8 cellular contexts compared by ENCODE assay signal in the genomic region with DNA sequence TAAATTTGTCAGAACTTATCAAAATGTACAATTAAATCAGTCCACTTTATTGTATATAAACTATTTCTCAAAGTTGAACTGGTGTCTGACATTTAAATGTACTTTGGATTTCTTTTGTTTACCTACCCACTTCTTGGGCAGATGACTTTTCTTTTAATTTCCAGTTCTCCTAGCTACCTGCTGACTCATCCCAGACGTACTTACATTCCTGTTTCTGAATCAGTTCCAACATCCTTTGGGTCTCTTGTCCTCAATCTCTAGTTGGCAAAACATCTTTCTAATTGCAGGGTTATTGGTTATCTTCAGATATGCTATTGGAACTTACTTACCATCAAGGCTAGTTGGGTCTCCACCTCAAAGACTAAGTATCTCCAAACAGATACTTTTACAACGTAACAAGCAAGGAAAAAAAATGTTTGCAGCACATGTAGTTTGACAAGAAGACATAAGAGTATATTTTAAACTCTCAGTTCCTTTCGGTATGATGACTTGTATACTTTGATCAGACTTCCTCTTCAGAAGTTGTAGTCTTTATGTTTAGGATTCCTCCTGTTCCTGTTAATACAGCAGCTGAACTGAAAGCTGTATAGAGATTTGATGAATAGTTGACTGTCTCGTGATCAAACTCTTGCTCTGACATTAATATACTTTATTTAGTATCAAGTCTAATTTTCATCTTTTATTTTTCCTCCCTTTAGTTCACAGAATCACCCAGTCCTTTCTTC. TPM values are rescaled to one million over a fixed set of nuclear protein-coding genes. Genes with fewer than 3 reads are reported as not detected.
DNase-seq lines count a peak whose midpoint lies in the region; ATAC-seq and TF ChIP-seq lines count a peak whose summit lies in the region.

No MANE protein-coding gene starts in this region.

- H3K36me3 ChIP-seq in SJCRH30 = no peaks in the 10 kb centered on the region

- no peaks in the 10 kb centered on the region for H3K9me3 ChIP-seq in SJCRH30 (replicated peaks)

- no peaks in the 10 kb centered on the region for H3K27me3 Mint-ChIP-seq in natural killer cell (ENCODE audit: low read depth in 2 of 2)

- H3K9me3 Mint-ChIP-seq in natural killer cell = no peaks in the 10 kb centered on the region

- no peak for TF ChIP-seq CTCF in natural killer cell (IDR thresholded peaks at IDR 0.05)

- no peak for ATAC-seq in natural killer cell
- no peak for ATAC-seq in HG03159 (IDR thresholded peaks at IDR 0.05; ENCODE audit: unreplicated experiment)

- in situ Hi-C loops in Caki2 (cut with HindIII; ENCODE audit: low pct_unique_long_range_greater_than_20kb, low sequenced_read_pairs) = no loop called here

- no peak overlapping the region for H3K27ac ChIP-seq in SJCRH30

- H3K4me1 ChIP-seq in SJCRH30 = peaks cover 42% of the 10 kb centered on the region

- H3K4me3 ChIP-seq in SJCRH30 = no peak overlapping the region

- H3K4me1 Mint-ChIP-seq in natural killer cell = peaks cover 73 to 78% of the 10 kb centered on the region in 2 donors

- H3K27me3 ChIP-seq in SJCRH30 = no peaks in the 10 kb centered on the region

- H3K36me3 Mint-ChIP-seq in natural killer cell = no peaks in the 10 kb centered on the region

- peak overlapping the region; percentile 52 to 92 for H3K27ac Mint-ChIP-seq in natural killer cell

- no peak for TF ChIP-seq RAD21 in Ishikawa (IDR thresholded peaks at IDR 0.05; ENCODE audit: low read depth)

- peak overlapping the region; percentile 49 for H3K4me3 Mint-ChIP-seq in natural killer cell

- intact Hi-C loops in natural killer cell (cut with micrococcal nuclease) = no loop called here

- TF ChIP-seq EP300 in Ishikawa (IDR thresholded peaks at IDR 0.05; ENCODE audit: borderline replicate concordance) = no peak

- peak; percentile 55 for DNase-seq in Caki2 (ENCODE audit: low read depth)
- peak; percentile 75 for DNase-seq in astrocyte of the hippocampus (ENCODE audit: low read depth, low spot score)
- DNase-seq in natural killer cell = no peak
- DNase-seq in anterior cingulate cortex (lab: John Stamatoyannopoulos, UW) = no peak
- no peak for DNase-seq in GF-D8 (lab: John Stamatoyannopoulos, UW)
- DNase-seq in SJCRH30 = no peak

TF ChIP-seq in Ishikawa, 13 proteins besides CTCF, POLR2A, EP300 and RAD21:
- TF ChIP-seq, protein P1, sequence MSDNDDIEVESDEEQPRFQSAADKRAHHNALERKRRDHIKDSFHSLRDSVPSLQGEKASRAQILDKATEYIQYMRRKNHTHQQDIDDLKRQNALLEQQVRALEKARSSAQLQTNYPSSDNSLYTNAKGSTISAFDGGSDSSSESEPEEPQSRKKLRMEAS (IDR thresholded peaks at IDR 0.05) = no peak
- 0 out of 2 replicates have a peak, but pooled peaks have one; percentile 34 for TF ChIP-seq NFIC (IDR thresholded peaks at IDR 0.05)
- TF ChIP-seq CEBPB (IDR thresholded peaks at IDR 0.05) = no peak
- TF ChIP-seq TEAD4 (IDR thresholded peaks at IDR 0.05) = peak; percentile 49
- TF ChIP-seq FOXM1 (IDR thresholded peaks at IDR 0.05; ENCODE audit: borderline replicate concordance, low read depth) = no peak
- TF ChIP-seq, protein P2, sequence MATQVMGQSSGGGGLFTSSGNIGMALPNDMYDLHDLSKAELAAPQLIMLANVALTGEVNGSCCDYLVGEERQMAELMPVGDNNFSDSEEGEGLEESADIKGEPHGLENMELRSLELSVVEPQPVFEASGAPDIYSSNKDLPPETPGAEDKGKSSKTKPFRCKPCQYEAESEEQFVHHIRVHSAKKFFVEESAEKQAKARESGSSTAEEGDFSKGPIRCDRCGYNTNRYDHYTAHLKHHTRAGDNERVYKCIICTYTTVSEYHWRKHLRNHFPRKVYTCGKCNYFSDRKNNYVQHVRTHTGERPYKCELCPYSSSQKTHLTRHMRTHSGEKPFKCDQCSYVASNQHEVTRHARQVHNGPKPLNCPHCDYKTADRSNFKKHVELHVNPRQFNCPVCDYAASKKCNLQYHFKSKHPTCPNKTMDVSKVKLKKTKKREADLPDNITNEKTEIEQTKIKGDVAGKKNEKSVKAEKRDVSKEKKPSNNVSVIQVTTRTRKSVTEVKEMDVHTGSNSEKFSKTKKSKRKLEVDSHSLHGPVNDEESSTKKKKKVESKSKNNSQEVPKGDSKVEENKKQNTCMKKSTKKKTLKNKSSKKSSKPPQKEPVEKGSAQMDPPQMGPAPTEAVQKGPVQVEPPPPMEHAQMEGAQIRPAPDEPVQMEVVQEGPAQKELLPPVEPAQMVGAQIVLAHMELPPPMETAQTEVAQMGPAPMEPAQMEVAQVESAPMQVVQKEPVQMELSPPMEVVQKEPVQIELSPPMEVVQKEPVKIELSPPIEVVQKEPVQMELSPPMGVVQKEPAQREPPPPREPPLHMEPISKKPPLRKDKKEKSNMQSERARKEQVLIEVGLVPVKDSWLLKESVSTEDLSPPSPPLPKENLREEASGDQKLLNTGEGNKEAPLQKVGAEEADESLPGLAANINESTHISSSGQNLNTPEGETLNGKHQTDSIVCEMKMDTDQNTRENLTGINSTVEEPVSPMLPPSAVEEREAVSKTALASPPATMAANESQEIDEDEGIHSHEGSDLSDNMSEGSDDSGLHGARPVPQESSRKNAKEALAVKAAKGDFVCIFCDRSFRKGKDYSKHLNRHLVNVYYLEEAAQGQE (IDR thresholded peaks at IDR 0.05; ENCODE audit: low read depth) = no peak
- TF ChIP-seq TCF12 (IDR thresholded peaks at IDR 0.05; ENCODE audit: low read depth) = no peak
- no peak for TF ChIP-seq TAF1 (IDR thresholded peaks at IDR 0.05; ENCODE audit: low read depth)

RNA-seq across cellular contexts. Expression of a gene that starts 43.2 kb away (rescaled TPM):
- total RNA-seq in Caki2 (2014; rRNA removed; shearing (Covaris generic); ENCODE audit: low replicate concordance) = 4.2 and 15.9 TPM in 2 replicates
- total RNA-seq in natural killer cell = 100 to 1,000 TPM; 176 to 204 (median 186) TPM
- 11.8 and 12.5 TPM in 2 replicates for total RNA-seq in SJCRH30 (2014; rRNA removed; shearing (Covaris generic))

Comparison
In these comparisons a context has a peak if more than half of its experiments do, and no peak if none do; other contexts are left out.
1. DNase-seq: peak in Caki2 (single experiment) and astrocyte of the hippocampus (single experiment); none in natural killer cell (single experiment), anterior cingulate cortex (0 of 58), GF-D8 (single experiment) and SJCRH30 (0 of 2).
2. RNA of a gene that starts 43.2 kb away (total RNA-seq): 176 to 204 TPM in natural killer cell; 11.8 to 12.5 TPM in SJCRH30 and 4.2 to 15.9 TPM in Caki2; every median in the first group is over 10 times any median in the second.